ENCODE assay signal across 10 cellular contexts in genomic region chr6:52518279-52518944, GRCh38. TPM values are rescaled to one million over a fixed set of nuclear protein-coding genes. Genes with fewer than 3 reads are reported as not detected.
A peak's percentile ranks its signal among the peaks of the same experiment; 100 is the strongest.
DNase-seq lines count a peak whose midpoint lies in the region; ATAC-seq and TF ChIP-seq lines count a peak whose summit lies in the region.
"Had no signal": no experiment of that assay in that cellular context is flagged by ENCODE, and none has a peak within 500 bp of the region (broad histone marks: within the 10 kb centered on the region; RNA-seq: fewer than 3 reads in every experiment).

No MANE protein-coding gene starts in this region.

- H3K4me2 ChIP-seq in BLaER1 treated with 17β-estradiol and CSF1 and Interleukin-3, amounts not matched to agents 10 nM and 100 nM = peak overlapping the region in 6 of 11 experiments; percentile 7 to 76 (median 60); a peak in 10 of 22 replicates

- no peak overlapping the region for H3K4me3 ChIP-seq in BLaER1 treated with 17β-estradiol and CSF1 and Interleukin-3, amounts not matched to agents 10 nM and 100 nM
- H3K4me3 ChIP-seq in Panc1 (ENCODE audit: low read depth in 2 of 2, low read length in 2 of 2) (peak overlapping the region in 1 of 2 experiments; percentile 30; a peak in 2 of 4 replicates), fibroblast of mammary gland (ENCODE audit: control insufficient read depth, low read depth, low read length) (peak overlapping the region; percentile 4), rectal smooth muscle tissue (ENCODE audit: low read length) (no peak overlapping the region)

- peaks cover 0 to 63% (median 0%) of the 10 kb centered on the region in 11 experiments; a peak in 6 of 22 replicates for H4K20me1 ChIP-seq in BLaER1 treated with 17β-estradiol and CSF1 and Interleukin-3, amounts not matched to agents 10 nM and 100 nM

- TF ChIP-seq CTCF in Panc1 (IDR thresholded peaks at IDR 0.05) = no peak
- TF ChIP-seq CTCF in fibroblast of mammary gland (conservative IDR thresholded peaks at IDR 0.05; ENCODE audit: control insufficient read depth, insufficient read depth, low read depth, low read length) = no peak

- H3K27ac ChIP-seq in BLaER1 treated with 17β-estradiol and CSF1 and Interleukin-3, amounts not matched to agents 10 nM and 100 nM = peak overlapping the region in 10 of 11 experiments; percentile 29 to 71 (median 50); a peak in 17 of 22 replicates
- H3K27ac ChIP-seq in Panc1 (ENCODE audit: low read length) = peak overlapping the region; percentile 98
- peak overlapping the region; percentile 96 for H3K27ac ChIP-seq in rectal smooth muscle tissue (ENCODE audit: low read depth, low read length)

- H3K9me3 ChIP-seq in BLaER1 treated with 17β-estradiol and CSF1 and Interleukin-3, amounts not matched to agents 10 nM and 100 nM (replicated peaks in 1 of 11) = no peaks in the 10 kb centered on the region
- no peaks in the 10 kb centered on the region for H3K9me3 ChIP-seq in Panc1 (ENCODE audit: control insufficient read depth, insufficient read depth, low read depth, low read length)

- CTCF ChIA-PET in Panc1 (lab: Charles Lee) = interaction anchor here (0.7 kb wide), 1 partner anchor 80 kb away, joined by 3 read pairs; no protein-coding TSS in a partner anchor

- H3K4me1 ChIP-seq in BLaER1 treated with 17β-estradiol and CSF1 and Interleukin-3, amounts not matched to agents 10 nM and 100 nM = peaks cover 20 to 75% (median 46%) of the 10 kb centered on the region in 10 experiments
- H3K4me1 ChIP-seq in Panc1 (ENCODE audit: control insufficient read depth, insufficient read depth, low read length) (peaks cover 61% of the 10 kb centered on the region), rectal smooth muscle tissue (ENCODE audit: control insufficient read depth, insufficient read depth, low read length) (peaks cover 41% of the 10 kb centered on the region)

- no peaks in the 10 kb centered on the region for H3K27me3 ChIP-seq in BLaER1 treated with 17β-estradiol and CSF1 and Interleukin-3, amounts not matched to agents 10 nM and 100 nM
- H3K27me3 ChIP-seq in Panc1 (ENCODE audit: control insufficient read depth, insufficient read depth, low read length) (no peaks in the 10 kb centered on the region), rectal smooth muscle tissue (ENCODE audit: control insufficient read depth, insufficient read depth, low read length) (no peaks in the 10 kb centered on the region)

- H3K9ac ChIP-seq in BLaER1 treated with 17β-estradiol and CSF1 and Interleukin-3, amounts not matched to agents 10 nM and 100 nM = peak overlapping the region in 5 of 11 experiments; percentile 4 to 50 (median 38); a peak in 5 of 22 replicates
- no peak overlapping the region for H3K9ac ChIP-seq in rectal smooth muscle tissue (ENCODE audit: low read length)

- BruUV-seq in Panc1 (replicated peaks; lab: Mats Ljungman, UMichigan) = no TSS peak

- H3K36me3 ChIP-seq in BLaER1 treated with 17β-estradiol and CSF1 and Interleukin-3, amounts not matched to agents 10 nM and 100 nM = peaks cover 51 to 97% (median 71%) of the 10 kb centered on the region in 11 experiments
- H3K36me3 ChIP-seq in Panc1 (ENCODE audit: control insufficient read depth, insufficient read depth, low read length) (peaks cover 6% of the 10 kb centered on the region), rectal smooth muscle tissue (ENCODE audit: control insufficient read depth, insufficient read depth, low read length) (peaks cover 6% of the 10 kb centered on the region)

- POLR2A ChIA-PET in Panc1 (lab: Charles Lee) = no interaction called here

- no peak for DNase-seq in Panc1 (ENCODE audit: low read depth, low spot score)
- DNase-seq in fibroblast of mammary gland (ENCODE audit: low read depth) = peak; percentile 65
- DNase-seq in NCI-H774 (lab: John Stamatoyannopoulos, UW) = no peak
- DNase-seq: activated CD8-positive, alpha-beta T cell treated with anti-CD3 and anti-CD28 coated beads, Interleukin-2, amount 10 ng/mL, durations not matched to agents 7 days and 5 days; COR-L47 had no signal

- ATAC-seq in Panc1 (no peak), GM19351 (IDR thresholded peaks at IDR 0.05; ENCODE audit: unreplicated experiment) (no peak), HG03571 (IDR thresholded peaks at IDR 0.05; ENCODE audit: unreplicated experiment) (no peak), GM18870 (IDR thresholded peaks at IDR 0.05; ENCODE audit: unreplicated experiment) (no peak)
- ATAC-seq: activated CD8-positive, alpha-beta T cell treated with anti-CD3 and anti-CD28 coated beads, Interleukin-2, amount 10 ng/mL, durations not matched to agents 7 days and 5 days had no signal

- intact Hi-C loops in Panc1 (cut with micrococcal nuclease; ENCODE audit: unreplicated experiment) = loop anchor here (5.0 kb wide), 1 partner anchor 59 kb away; the partner anchor contains the start of gene TRAM2

- in situ Hi-C loops in Panc1 (cut with HindIII; ENCODE audit: low pct_unique_long_range_greater_than_20kb, low sequenced_read_pairs) = no loop called here

RNA-seq across cellular contexts. Expression of gene TRAM2, which starts 58.4 kb away (rescaled TPM):
- 56.7 TPM for total RNA-seq in Panc1 (2021; ENCODE audit: unreplicated experiment)
- polyA plus RNA-seq in Panc1 (2012; ENCODE audit: insufficient read length) = 32.2 TPM
